In the genomic region with DNA sequence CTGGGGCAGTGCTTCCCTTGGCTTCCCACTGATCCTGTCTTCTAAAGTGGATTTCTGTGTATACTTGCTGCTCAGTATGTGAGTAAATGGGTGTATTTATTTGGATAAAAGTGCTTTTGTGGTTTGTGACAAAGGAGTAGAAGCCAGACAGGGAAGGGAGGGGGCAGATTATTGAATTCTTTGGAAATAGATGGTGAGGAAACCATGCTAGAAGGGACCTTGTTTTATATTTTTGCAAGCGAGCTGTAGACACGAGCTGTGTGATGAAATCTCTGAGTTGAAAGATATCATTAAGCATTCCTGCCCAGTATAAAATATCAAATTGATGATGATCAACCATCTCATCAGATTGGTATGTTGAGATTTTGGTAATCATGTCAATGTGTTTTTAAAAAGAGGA, we compare ENCODE assay signal across 1 cellular context.
TF ChIP-seq lines count a peak whose summit lies in the region.

No MANE protein-coding gene starts in this region.

TF ChIP-seq in HEK293, 187 proteins besides CTCF, POLR2A, EP300 and RAD21 (continued from another document):
- TF ChIP-seq, protein P1, sequence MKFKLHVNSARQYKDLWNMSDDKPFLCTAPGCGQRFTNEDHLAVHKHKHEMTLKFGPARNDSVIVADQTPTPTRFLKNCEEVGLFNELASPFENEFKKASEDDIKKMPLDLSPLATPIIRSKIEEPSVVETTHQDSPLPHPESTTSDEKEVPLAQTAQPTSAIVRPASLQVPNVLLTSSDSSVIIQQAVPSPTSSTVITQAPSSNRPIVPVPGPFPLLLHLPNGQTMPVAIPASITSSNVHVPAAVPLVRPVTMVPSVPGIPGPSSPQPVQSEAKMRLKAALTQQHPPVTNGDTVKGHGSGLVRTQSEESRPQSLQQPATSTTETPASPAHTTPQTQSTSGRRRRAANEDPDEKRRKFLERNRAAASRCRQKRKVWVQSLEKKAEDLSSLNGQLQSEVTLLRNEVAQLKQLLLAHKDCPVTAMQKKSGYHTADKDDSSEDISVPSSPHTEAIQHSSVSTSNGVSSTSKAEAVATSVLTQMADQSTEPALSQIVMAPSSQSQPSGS (tag by site-specific recombination; IDR thresholded peaks at IDR 0.05; ENCODE audit: low read depth), result no peak
